10 cellular contexts compared by ENCODE assay signal in genomic region chr13:31150315-31150985, GRCh38.
"Had no signal": no experiment of that assay in that cellular context is flagged by ENCODE, and none has a peak within 500 bp of the region (broad histone marks: within the 10 kb centered on the region; RNA-seq: fewer than 3 reads in every experiment).

No MANE protein-coding gene starts in this region.

- H3K36me3 ChIP-seq: ovary had no signal

- H3K4me1 Mint-ChIP-seq: neural progenitor cell had no signal

- ATAC-seq: SK-N-SH treated with all-trans-retinoic acid at 6 μM for 48 hours had no signal

- H3K9me3 ChIP-seq: ovary had no signal

- H3K27me3 ChIP-seq: neural progenitor cell, ovary had no signal

- H3K4me1 ChIP-seq: neural progenitor cell had no signal

- H3K27ac ChIP-seq: neural progenitor cell, ovary had no signal

- H3K4me3 Mint-ChIP-seq: activated naive CD8-positive, alpha-beta T cell; neural progenitor cell had no signal

- H2AFZ ChIP-seq: neural progenitor cell had no signal

- DNase-seq: activated CD4-positive, CD25-positive, alpha-beta regulatory T cell; activated gamma-delta T cell; anterior cingulate cortex; hippocampal formation; ovary; stimulated activated CD4-positive, alpha-beta T cell treated with anti-CD3 and anti-CD28 coated beads, Interleukin-12 subunit alpha, Interleukin-12 subunit beta, amount 100 ng/mL, for 4 hours; stimulated activated CD4-positive, alpha-beta T cell treated with anti-CD3 and anti-CD28 coated beads, Interleukin-2, amount 100 ng/mL, for 48 hours had no signal

- H3K4me3 ChIP-seq: neural progenitor cell, ovary had no signal

- H3K27ac Mint-ChIP-seq: activated naive CD8-positive, alpha-beta T cell; neural progenitor cell had no signal

- H3K27me3 Mint-ChIP-seq: activated naive CD8-positive, alpha-beta T cell had no signal

- H3K4me2 ChIP-seq: neural progenitor cell had no signal

- H3K9ac ChIP-seq: neural progenitor cell had no signal

- H3K9me3 Mint-ChIP-seq: neural progenitor cell had no signal
